In genomic region chr6:5215181-5215580, GRCh38 we compare ENCODE assay signal across 13 cellular contexts. TPM values are rescaled to one million over a fixed set of nuclear protein-coding genes. Genes with fewer than 3 reads are reported as not detected.
A peak's percentile ranks its signal among the peaks of the same experiment; 100 is the strongest.
DNase-seq lines count a peak whose midpoint lies in the region; ATAC-seq and TF ChIP-seq lines count a peak whose summit lies in the region.
"Had no signal": no experiment of that assay in that cellular context is flagged by ENCODE, and none has a peak within 500 bp of the region (broad histone marks: within the 10 kb centered on the region; RNA-seq: fewer than 3 reads in every experiment).

No MANE protein-coding gene starts in this region.

- intact Hi-C loops in left colon (cut with DNase I, micrococcal nuclease): no loop called here

- H3K4me3 Mint-ChIP-seq in HFFc6 (no peak overlapping the region), brain (no peak overlapping the region)
- H3K4me3 Mint-ChIP-seq: activated naive CD4-positive, alpha-beta T cell treated with anti-CD3 and anti-CD28 coated beads for 36 hours; neural crest cell had no signal

- no peak overlapping the region for H3K27ac ChIP-seq in RWPE1
- H3K27ac ChIP-seq: esophagus squamous epithelium, right atrium auricular region had no signal

- H3K36me3 Mint-ChIP-seq in HFFc6 (ENCODE audit: low read depth): no peaks in the 10 kb centered on the region
- H3K36me3 Mint-ChIP-seq in brain: peaks cover 20% of the 10 kb centered on the region

- TF ChIP-seq CTCF in HFFc6 (IDR thresholded peaks at IDR 0.05) (no peak), brain (conservative IDR thresholded peaks at IDR 0.05) (no peak), RWPE1 (conservative IDR thresholded peaks at IDR 0.05; ENCODE audit: low read depth) (no peak)

- H3K27ac Mint-ChIP-seq in HFFc6 (peak overlapping the region; percentile 36; the same call in 1 of the 2 replicates), brain (peak overlapping the region in 3 of 5 experiments; percentile 41 to 92 (median 75))
- H3K27ac Mint-ChIP-seq: activated naive CD4-positive, alpha-beta T cell treated with anti-CD3 and anti-CD28 coated beads for 36 hours had no signal

- H3K4me1 Mint-ChIP-seq in HFFc6 (ENCODE audit: low read depth) (peaks cover 46% of the 10 kb centered on the region), brain (peaks cover 72% of the 10 kb centered on the region)

- H3K27me3 Mint-ChIP-seq in HFFc6 (ENCODE audit: insufficient read depth) (no peaks in the 10 kb centered on the region), brain (no peaks in the 10 kb centered on the region)

- peak; percentile 41 for ATAC-seq in left colon
- ATAC-seq in HG03520 (IDR thresholded peaks at IDR 0.05; ENCODE audit: unreplicated experiment): no peak

- H3K9me3 Mint-ChIP-seq in HFFc6 (no peaks in the 10 kb centered on the region), brain (peaks cover 0 to 3% (median 0%) of the 10 kb centered on the region in 5 experiments)
- H3K9me3 Mint-ChIP-seq: activated naive CD4-positive, alpha-beta T cell treated with anti-CD3 and anti-CD28 coated beads for 36 hours; neural crest cell had no signal

- POLR2A ChIA-PET in RWPE1 (lab: Yijun Ruan, JAX; ENCODE audit: low non-redundant PET): no interaction called here

- CTCF ChIA-PET in RWPE1 (lab: Yijun Ruan, JAX): no interaction called here

- peak; percentile 8 for DNase-seq in A172 (ENCODE audit: low spot score)
- peak; percentile 35 for DNase-seq in HFFc6
- no peak for DNase-seq in left colon
- DNase-seq in RWPE1 (ENCODE audit: low spot score): no peak
- no peak for DNase-seq in AG08395 (ENCODE audit: low spot score)
- DNase-seq in NCI-H524 (lab: John Stamatoyannopoulos, UW): no peak
- DNase-seq: esophagus squamous epithelium, NCI-H2081 had no signal

RNA-seq across cellular contexts. Expression of gene LYRM4, which starts 45.6 kb away (rescaled TPM):
- total RNA-seq in A172 (2014; rRNA removed; shearing (Covaris generic)): 26.1 and 35.0 TPM in 2 replicates
- total RNA-seq in HFFc6 (2021; fragmentation: NEBNext Ultra II Directional; extraction: Animal tissue kit (Norgen Biotek cat#: 25700)): 10 to 100 TPM; 26.8 to 36.3 (median 30.2) TPM
- polyA plus RNA-seq in brain (ENCODE audit: insufficient read depth, low read depth, low replicate concordance): 49.9 TPM
- 10 to 100 TPM; 12.1 to 12.5 TPM for total RNA-seq in left colon

RNA-seq across cellular contexts. Expression of gene FARS2, which starts 46.1 kb away (rescaled TPM):
- 12.5 and 23.5 TPM in 2 replicates for total RNA-seq in A172 (2014; rRNA removed; shearing (Covaris generic))
- total RNA-seq in HFFc6 (2021; fragmentation: NEBNext Ultra II Directional; extraction: Animal tissue kit (Norgen Biotek cat#: 25700)): 10 to 100 TPM; 11.5 to 16.4 (median 13.1) TPM
- 27.6 TPM for polyA plus RNA-seq in brain (ENCODE audit: insufficient read depth, low read depth, low replicate concordance)
- 10 to 100 TPM; 15.4 to 15.7 TPM for total RNA-seq in left colon

Comparison
In these comparisons a context has a peak if more than half of its experiments do, and no peak if none do; other contexts are left out.
1. DNase-seq: peak in A172 (single experiment) and HFFc6 (single experiment); none in left colon (0 of 2), RWPE1 (single experiment), AG08395 (single experiment) and NCI-H524 (0 of 2).